22 cellular contexts compared by ENCODE assay signal in genomic region chr2:53347219-53347618, GRCh38.
"Had no signal": no experiment of that assay in that cellular context is flagged by ENCODE, and none has a peak within 500 bp of the region (broad histone marks: within the 10 kb centered on the region; RNA-seq: fewer than 3 reads in every experiment).

No MANE protein-coding gene starts in this region.

- H3K27me3 Mint-ChIP-seq: stimulated activated naive B cell treated with anti-CD40 and anti-IgM and Interleukin-4, amounts not matched to agents 10 μg/mL and 1 μg/mL and 100 μg/mL, for 72 hours; stimulated activated naive CD8-positive, alpha-beta T cell treated with anti-CD3 and anti-CD28 coated beads, Interleukin-15, amount 100 ng/mL, for 72 hours had no signal

- H3K27me3 ChIP-seq: foreskin keratinocyte, transverse colon had no signal

- H3K4me1 Mint-ChIP-seq: immature natural killer cell; nephron; stimulated activated naive B cell treated with anti-CD40 and anti-IgM and Interleukin-4, amounts not matched to agents 10 μg/mL and 1 μg/mL and 100 μg/mL, for 72 hours; stimulated activated naive CD8-positive, alpha-beta T cell treated with anti-CD3 and anti-CD28 coated beads, Interleukin-15, amount 100 ng/mL, for 72 hours had no signal

- H3K27ac Mint-ChIP-seq: immature natural killer cell; nephron; stimulated activated naive B cell treated with anti-CD40 and anti-IgM and Interleukin-4, amounts not matched to agents 10 μg/mL and 1 μg/mL and 100 μg/mL, for 72 hours; stimulated activated naive CD8-positive, alpha-beta T cell treated with anti-CD3 and anti-CD28 coated beads, Interleukin-15, amount 100 ng/mL, for 72 hours had no signal

- H3K4me3 Mint-ChIP-seq: immature natural killer cell; nephron; stimulated activated naive B cell treated with anti-CD40 and anti-IgM and Interleukin-4, amounts not matched to agents 10 μg/mL and 1 μg/mL and 100 μg/mL, for 72 hours; stimulated activated naive CD8-positive, alpha-beta T cell treated with anti-CD3 and anti-CD28 coated beads, Interleukin-15, amount 100 ng/mL, for 72 hours had no signal

- ATAC-seq: esophagus mucosa; foreskin keratinocyte; left cardiac atrium; lower lobe of right lung; sciatic nerve; stimulated activated naive B cell treated with anti-CD40 and anti-IgM and Interleukin-4, amounts not matched to agents 10 μg/mL and 1 μg/mL and 100 μg/mL, for 72 hours; stimulated activated naive CD8-positive, alpha-beta T cell treated with anti-CD3 and anti-CD28 coated beads, Interleukin-15, amount 100 ng/mL, for 72 hours had no signal

- DNase-seq: effector CD4-positive, alpha-beta T cell; foreskin keratinocyte; immature natural killer cell; kidney; left cardiac atrium; left ventricle myocardium inferior; lower lobe of right lung; mesenchymal stem cell; midbrain; retina; stimulated activated CD4-positive, alpha-beta T cell treated with anti-CD3 and anti-CD28 coated beads, Interleukin-2, amount 100 ng/mL, for 24 hours; stimulated activated CD4-positive, alpha-beta T cell treated with anti-CD3 and anti-CD28 coated beads, Interleukin-4, amount 100 ng/mL, for 4 hours; stimulated activated naive B cell treated with anti-CD40 and anti-IgM and Interleukin-4, amounts not matched to agents 10 μg/mL and 1 μg/mL and 100 μg/mL, for 72 hours; stimulated activated naive CD8-positive, alpha-beta T cell treated with anti-CD3 and anti-CD28 coated beads, Interleukin-15, amount 100 ng/mL, for 72 hours; transverse colon had no signal

- H3K4me3 ChIP-seq: coronary artery, left ventricle myocardium inferior, lower lobe of right lung, prostate gland, skin epidermis, thoracic aorta, transverse colon had no signal

- H3K36me3 ChIP-seq: left ventricle myocardium inferior, lower lobe of right lung, prostate gland, thoracic aorta, transverse colon had no signal

- FAIRE-seq: kidney had no signal

- H3K9me3 Mint-ChIP-seq: nephron; stimulated activated naive B cell treated with anti-CD40 and anti-IgM and Interleukin-4, amounts not matched to agents 10 μg/mL and 1 μg/mL and 100 μg/mL, for 72 hours; stimulated activated naive CD8-positive, alpha-beta T cell treated with anti-CD3 and anti-CD28 coated beads, Interleukin-15, amount 100 ng/mL, for 72 hours had no signal

- H3K36me3 Mint-ChIP-seq: immature natural killer cell; stimulated activated naive B cell treated with anti-CD40 and anti-IgM and Interleukin-4, amounts not matched to agents 10 μg/mL and 1 μg/mL and 100 μg/mL, for 72 hours had no signal
